Comparison of ENCODE assay signal across 12 cellular contexts in the genomic region with DNA sequence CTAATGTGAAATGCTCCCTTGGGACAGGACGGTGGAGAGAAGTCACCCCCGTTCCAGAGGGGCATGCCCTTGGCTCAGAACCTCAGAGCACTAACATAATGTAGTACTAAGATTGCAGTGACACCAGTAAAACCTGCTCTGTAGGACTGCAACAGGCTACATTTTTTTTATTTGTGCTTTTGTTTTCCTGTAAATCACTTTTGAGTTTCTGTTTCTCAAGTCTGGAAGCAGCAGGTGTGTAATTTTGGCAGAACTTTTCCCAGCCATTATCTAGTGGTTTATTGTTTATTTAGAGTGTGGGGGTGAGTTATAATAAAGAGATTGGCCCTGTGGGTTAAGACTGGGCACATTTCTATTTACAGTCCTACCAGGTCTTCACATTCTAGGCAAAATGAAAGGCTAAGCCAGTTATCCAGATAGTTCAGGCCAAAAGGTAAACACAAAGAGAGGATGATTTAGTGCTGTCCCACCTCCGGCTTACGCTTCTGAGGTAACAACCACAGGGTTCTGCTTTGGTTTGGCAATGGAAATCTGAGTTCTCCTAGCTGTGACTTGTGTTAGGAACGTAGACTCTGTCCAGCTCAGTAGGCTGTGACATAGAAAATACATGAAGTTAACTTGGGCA. TPM values are rescaled to one million over a fixed set of nuclear protein-coding genes. Genes with fewer than 3 reads are reported as not detected.
DNase-seq lines count a peak whose midpoint lies in the region; ATAC-seq and TF ChIP-seq lines count a peak whose summit lies in the region.
"Had no signal": no experiment of that assay in that cellular context is flagged by ENCODE, and none has a peak within 500 bp of the region (broad histone marks: within the 10 kb centered on the region; RNA-seq: fewer than 3 reads in every experiment).

No MANE protein-coding gene starts in this region.

- no peaks in the 10 kb centered on the region for H3K9me2 ChIP-seq in SK-N-SH

- H3K4me1 ChIP-seq in SK-N-SH (ENCODE audit: control insufficient read depth in 1 of 2, insufficient read depth in 2 of 2, low read depth in 1 of 2, low read length in 1 of 2) (peaks cover 0 to 13% of the 10 kb centered on the region in 2 experiments; a peak in 2 of 4 replicates), foreskin keratinocyte (peaks cover 44% of the 10 kb centered on the region), thoracic aorta (ENCODE audit: control insufficient read depth in 1 of 2, low read depth in 2 of 2) (peaks cover 0 to 14% of the 10 kb centered on the region in 2 donors)
- H3K4me1 ChIP-seq: thyroid gland had no signal

- H3K4me3 ChIP-seq in SK-N-SH (ENCODE audit: low read depth in 2 of 2, low read length in 1 of 2): no peak overlapping the region
- H3K4me3 ChIP-seq in thoracic aorta: peak overlapping the region; percentile 30
- H3K4me3 ChIP-seq: thyroid gland had no signal

- TF ChIP-seq CTCF in SK-N-SH (IDR thresholded peaks at IDR 0.05) (no peak), foreskin keratinocyte (conservative IDR thresholded peaks at IDR 0.05) (no peak), thoracic aorta (IDR thresholded peaks at IDR 0.05) (no peak)

- H3K36me3 ChIP-seq in SK-N-SH (replicated peaks in 1 of 2; ENCODE audit: control insufficient read depth in 1 of 2, insufficient read depth in 2 of 2, low read length in 1 of 2) (no peaks in the 10 kb centered on the region), thoracic aorta (no peaks in the 10 kb centered on the region)
- H3K36me3 ChIP-seq: thyroid gland had no signal

- H3F3A ChIP-seq in SK-N-SH (replicated peaks; ENCODE audit: insufficient read depth): peaks cover 13% of the 10 kb centered on the region

- peak overlapping the region; percentile 57 for H3K4me2 ChIP-seq in SK-N-SH

- H3K9me3 ChIP-seq in SK-N-SH (no peaks in the 10 kb centered on the region), thoracic aorta (no peaks in the 10 kb centered on the region)
- H3K9me3 ChIP-seq: thyroid gland had no signal

- no peak overlapping the region; the same call in 1 of the 2 replicates for H3K9ac ChIP-seq in SK-N-SH

- ATAC-seq in foreskin keratinocyte: peak; percentile 58
- ATAC-seq in thoracic aorta (ENCODE audit: insufficient number of reproducible peaks, low FRiP score, low read depth): no peak
- no peak for ATAC-seq in HG03432 (IDR thresholded peaks at IDR 0.05; ENCODE audit: unreplicated experiment)

- H2AFZ ChIP-seq in SK-N-SH (ENCODE audit: low read depth): peak overlapping the region; percentile 69

- no peak for TF ChIP-seq RAD21 in SK-N-SH (IDR thresholded peaks at IDR 0.05; ENCODE audit: low read length)

- DNase-seq in NCI-H2171 (lab: John Stamatoyannopoulos, UW) (peak; percentile 12), NCI-H2171 treated with DMSO at 0.1 percent for 48 hours (lab: John Stamatoyannopoulos, UW) (no peak), SK-N-SH (no peak), foreskin keratinocyte (peak; percentile 21 to 73), thoracic aorta (ENCODE audit: low spot score) (no peak), NCI-H2196 treated with DMSO at 0.1 percent for 48 hours (lab: John Stamatoyannopoulos, UW; ENCODE audit: unreplicated experiment) (no peak)
- DNase-seq in activated CD4-positive, alpha-beta T cell treated with anti-CD3 and anti-CD28 coated beads, Interleukin-2, amount 50 U/mL, for 4 hours: no peak
- DNase-seq: DND-41, Kasumi-1, NCI-H526 treated with DMSO at 0.1 percent for 48 hours, thyroid gland had no signal

- POLR2A ChIA-PET in SK-N-SH (lab: Yijun Ruan, JAX): no interaction called here

- no peak for TF ChIP-seq EP300 in SK-N-SH (IDR thresholded peaks at IDR 0.05; ENCODE audit: borderline replicate concordance in 1 of 2, low read depth in 1 of 2, low read length in 1 of 2)

- no peaks in the 10 kb centered on the region for H4K20me1 ChIP-seq in SK-N-SH (ENCODE audit: insufficient read depth)

- 62% methylated on average over 5 of the region's 5 CpGs for WGBS in SK-N-SH (ENCODE audit: low lambda C conversion rate)

- H3K27me3 ChIP-seq in SK-N-SH (ENCODE audit: insufficient read depth): no peaks in the 10 kb centered on the region
- H3K27me3 ChIP-seq in foreskin keratinocyte: no peaks in the 10 kb centered on the region
- H3K27me3 ChIP-seq in thoracic aorta (replicated peaks; ENCODE audit: insufficient read depth): no peaks in the 10 kb centered on the region
- H3K27me3 ChIP-seq: thyroid gland had no signal

- H3K27ac ChIP-seq in SK-N-SH (ENCODE audit: low read depth in 2 of 2, low read length in 1 of 2): peak overlapping the region; percentile 63 to 64; a peak in 3 of 4 replicates
- peak overlapping the region; percentile 54 for H3K27ac ChIP-seq in foreskin keratinocyte
- no peak overlapping the region for H3K27ac ChIP-seq in thoracic aorta
- H3K27ac ChIP-seq: thyroid gland had no signal

- CTCF ChIA-PET in SK-N-SH (lab: Yijun Ruan, JAX): no interaction called here

- H3K79me2 ChIP-seq in SK-N-SH (ENCODE audit: insufficient read depth): no peaks in the 10 kb centered on the region

TF ChIP-seq in SK-N-SH, 30 proteins besides CTCF, POLR2A, EP300 and RAD21:
- TF ChIP-seq JUND (IDR thresholded peaks at IDR 0.05) (no peak), ELF1 (IDR thresholded peaks at IDR 0.05) (no peak), POLR2AphosphoS5 (IDR thresholded peaks at IDR 0.05; ENCODE audit: low read depth, low read length) (no peak), PBX3 (IDR thresholded peaks at IDR 0.05) (no peak), MEF2A (IDR thresholded peaks at IDR 0.05; ENCODE audit: borderline replicate concordance, low read depth) (no peak), YY1 (IDR thresholded peaks at IDR 0.05; ENCODE audit: low read depth) (no peak), SIN3A (IDR thresholded peaks at IDR 0.05; ENCODE audit: borderline replicate concordance, low read depth, low read length) (no peak), RFX5 (IDR thresholded peaks at IDR 0.05; ENCODE audit: low read length) (no peak), CHD2 (IDR thresholded peaks at IDR 0.05; ENCODE audit: low read length, partially characterized antibody) (no peak), SMC3 (IDR thresholded peaks at IDR 0.05; ENCODE audit: low read depth, low read length) (no peak), TEAD4 (IDR thresholded peaks at IDR 0.05; ENCODE audit: borderline replicate concordance, insufficient read depth) (no peak), FOSL2 (IDR thresholded peaks at IDR 0.05; ENCODE audit: borderline replicate concordance, low read depth) (no peak), TAF1 (IDR thresholded peaks at IDR 0.05; ENCODE audit: borderline replicate concordance, low read depth, low read length) (no peak)
- TF ChIP-seq, protein P1, sequence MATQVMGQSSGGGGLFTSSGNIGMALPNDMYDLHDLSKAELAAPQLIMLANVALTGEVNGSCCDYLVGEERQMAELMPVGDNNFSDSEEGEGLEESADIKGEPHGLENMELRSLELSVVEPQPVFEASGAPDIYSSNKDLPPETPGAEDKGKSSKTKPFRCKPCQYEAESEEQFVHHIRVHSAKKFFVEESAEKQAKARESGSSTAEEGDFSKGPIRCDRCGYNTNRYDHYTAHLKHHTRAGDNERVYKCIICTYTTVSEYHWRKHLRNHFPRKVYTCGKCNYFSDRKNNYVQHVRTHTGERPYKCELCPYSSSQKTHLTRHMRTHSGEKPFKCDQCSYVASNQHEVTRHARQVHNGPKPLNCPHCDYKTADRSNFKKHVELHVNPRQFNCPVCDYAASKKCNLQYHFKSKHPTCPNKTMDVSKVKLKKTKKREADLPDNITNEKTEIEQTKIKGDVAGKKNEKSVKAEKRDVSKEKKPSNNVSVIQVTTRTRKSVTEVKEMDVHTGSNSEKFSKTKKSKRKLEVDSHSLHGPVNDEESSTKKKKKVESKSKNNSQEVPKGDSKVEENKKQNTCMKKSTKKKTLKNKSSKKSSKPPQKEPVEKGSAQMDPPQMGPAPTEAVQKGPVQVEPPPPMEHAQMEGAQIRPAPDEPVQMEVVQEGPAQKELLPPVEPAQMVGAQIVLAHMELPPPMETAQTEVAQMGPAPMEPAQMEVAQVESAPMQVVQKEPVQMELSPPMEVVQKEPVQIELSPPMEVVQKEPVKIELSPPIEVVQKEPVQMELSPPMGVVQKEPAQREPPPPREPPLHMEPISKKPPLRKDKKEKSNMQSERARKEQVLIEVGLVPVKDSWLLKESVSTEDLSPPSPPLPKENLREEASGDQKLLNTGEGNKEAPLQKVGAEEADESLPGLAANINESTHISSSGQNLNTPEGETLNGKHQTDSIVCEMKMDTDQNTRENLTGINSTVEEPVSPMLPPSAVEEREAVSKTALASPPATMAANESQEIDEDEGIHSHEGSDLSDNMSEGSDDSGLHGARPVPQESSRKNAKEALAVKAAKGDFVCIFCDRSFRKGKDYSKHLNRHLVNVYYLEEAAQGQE (IDR thresholded peaks at IDR 0.05; ENCODE audit: low read depth, low read length): no peak
- TF ChIP-seq, protein P2, sequence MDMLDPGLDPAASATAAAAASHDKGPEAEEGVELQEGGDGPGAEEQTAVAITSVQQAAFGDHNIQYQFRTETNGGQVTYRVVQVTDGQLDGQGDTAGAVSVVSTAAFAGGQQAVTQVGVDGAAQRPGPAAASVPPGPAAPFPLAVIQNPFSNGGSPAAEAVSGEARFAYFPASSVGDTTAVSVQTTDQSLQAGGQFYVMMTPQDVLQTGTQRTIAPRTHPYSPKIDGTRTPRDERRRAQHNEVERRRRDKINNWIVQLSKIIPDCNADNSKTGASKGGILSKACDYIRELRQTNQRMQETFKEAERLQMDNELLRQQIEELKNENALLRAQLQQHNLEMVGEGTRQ (IDR thresholded peaks at IDR 0.05; ENCODE audit: borderline replicate concordance, low read depth, low read length): no peak
TF ChIP-seq in SK-N-SH: peak in this region for 0.

RNA-seq across cellular contexts. Expression of gene PTPRK, which starts 50.2 kb away (rescaled TPM):
- 8.0 and 9.5 TPM in 2 replicates for polyA plus RNA-seq in SK-N-SH (2012; rRNA removed)
- 12.3 and 14.5 TPM in 2 replicates for polyA plus RNA-seq in SK-N-SH (2012; cell fraction: cytosol; rRNA removed)
- polyA plus RNA-seq in SK-N-SH (2012; cell fraction: nucleus; rRNA removed): 8.9 and 10.3 TPM in 2 replicates
- 89.8 and 177 TPM in 2 replicates for total RNA-seq in foreskin keratinocyte
- 19.4 and 31.1 TPM in 2 replicates for polyA plus RNA-seq in foreskin keratinocyte
- total RNA-seq in thoracic aorta: 10 to 100 TPM; 33.7 to 36.0 TPM

Comparison
In these comparisons a context has a peak if more than half of its experiments do, and no peak if none do; other contexts are left out.
1. DNase-seq: peak in NCI-H2171 (single experiment) and foreskin keratinocyte (2 of 2); none in NCI-H2171 treated with DMSO at 0.1 percent for 48 hours (single experiment), SK-N-SH (single experiment), thoracic aorta (single experiment), NCI-H2196 treated with DMSO at 0.1 percent for 48 hours (single experiment) and activated CD4-positive, alpha-beta T cell treated with anti-CD3 and anti-CD28 coated beads, Interleukin-2, amount 50 U/mL, for 4 hours (0 of 2).
2. H3K27ac ChIP-seq: peak in SK-N-SH (2 of 2) and foreskin keratinocyte (single experiment); none in thoracic aorta (0 of 2).